Comparison of ENCODE assay signal across 7 cellular contexts in genomic region chrX:145936769-145937168, GRCh38.
"Had no signal": no experiment of that assay in that cellular context is flagged by ENCODE, and none has a peak within 500 bp of the region (broad histone marks: within the 10 kb centered on the region; RNA-seq: fewer than 3 reads in every experiment).

No MANE protein-coding gene starts in this region.

- FAIRE-seq: H1, H54, HTR-8/SVneo had no signal

- H3K4me3 ChIP-seq: GM23338 had no signal

- H3K4me3 Mint-ChIP-seq: GM23338, H9, IgD-negative memory B cell had no signal

- DNase-seq: H9, HCEC 1CT had no signal

- H3K27me3 Mint-ChIP-seq: IgD-negative memory B cell had no signal

- ATAC-seq: GM23338 had no signal

- H2AFZ ChIP-seq: GM23338 had no signal

- H3K36me3 Mint-ChIP-seq: IgD-negative memory B cell had no signal

- H3K4me1 Mint-ChIP-seq: GM23338, IgD-negative memory B cell had no signal

- H3K4me2 ChIP-seq: GM23338 had no signal

- H3K27ac Mint-ChIP-seq: GM23338, H9, IgD-negative memory B cell had no signal
